8 cellular contexts compared by ENCODE assay signal in the genomic region with DNA sequence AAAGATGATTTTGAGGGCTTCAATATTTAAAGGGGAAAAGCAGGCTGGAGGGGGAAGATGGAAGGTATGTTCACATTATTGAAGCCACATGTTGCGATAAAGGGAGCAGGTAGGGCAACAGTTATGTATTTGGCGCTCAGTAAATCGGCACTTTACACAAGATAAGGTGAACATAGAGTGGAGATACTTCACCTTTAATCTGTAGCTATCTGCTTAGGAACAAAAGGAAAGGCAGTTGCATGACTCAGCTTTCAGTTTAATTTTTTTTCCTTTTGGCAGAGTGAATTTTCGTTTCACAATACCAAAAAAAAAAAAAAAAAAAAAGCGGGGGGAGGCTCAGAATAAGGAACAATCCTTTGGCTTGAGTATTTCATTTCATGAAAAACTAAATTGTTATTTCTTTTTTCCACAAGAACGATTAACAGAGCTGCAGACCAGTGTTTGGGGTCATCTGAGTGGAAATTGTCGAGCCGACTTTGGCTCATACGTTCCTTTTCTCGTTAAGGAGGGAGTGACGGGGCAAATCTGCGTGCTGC. TPM values are rescaled to one million over a fixed set of nuclear protein-coding genes. Genes with fewer than 3 reads are reported as not detected.
DNase-seq lines count a peak whose midpoint lies in the region; ATAC-seq, FAIRE-seq and TF ChIP-seq lines count a peak whose summit lies in the region.

No MANE protein-coding gene starts in this region.

- H3K27ac ChIP-seq in SJSA1, result peak overlapping the region; percentile 81

- H3K36me3 ChIP-seq in GM06990 (ENCODE audit: control insufficient read depth, insufficient read depth, low read length) (no peaks in the 10 kb centered on the region), SJSA1 (no peaks in the 10 kb centered on the region), neuron (ENCODE audit: insufficient read depth, low read length) (no peaks in the 10 kb centered on the region)

- no peak for ATAC-seq in HG03039 (IDR thresholded peaks at IDR 0.05; ENCODE audit: unreplicated experiment)

- peak overlapping the region; percentile 90 for H2AFZ ChIP-seq in neuron (ENCODE audit: low read depth, low read length)

- H3K27me3 ChIP-seq in GM06990 (replicated peaks; ENCODE audit: control insufficient read depth, insufficient read depth, low read length) (no peaks in the 10 kb centered on the region), SJSA1 (replicated peaks) (no peaks in the 10 kb centered on the region), neuron (ENCODE audit: insufficient read depth, low read length) (no peaks in the 10 kb centered on the region)

- H3K9me3 ChIP-seq in SJSA1 (replicated peaks) (no peaks in the 10 kb centered on the region), neuron (ENCODE audit: low read length) (no peaks in the 10 kb centered on the region)

- peak overlapping the region; percentile 73 for H3K4me3 ChIP-seq in GM06990 (replicated peaks; ENCODE audit: low read depth, low read length)
- H3K4me3 ChIP-seq in SJSA1, result peak overlapping the region; percentile 54
- H3K4me3 ChIP-seq in neuron (ENCODE audit: low read length), result peak overlapping the region; percentile 76

- no peak for TF ChIP-seq CTCF in GM06990 (IDR thresholded peaks at IDR 0.05; ENCODE audit: insufficient read depth, low read length, poor library complexity, severe bottlenecking)

- DNase-seq in GM06990 (ENCODE audit: extremely low read depth, insufficient read length), result no peak
- DNase-seq in SJSA1 (ENCODE audit: low read depth in 1 of 2, low spot score in 2 of 2), result no peak
- peak; percentile 79 to 84 for DNase-seq in erythroblast (lab: John Stamatoyannopoulos, UW)
- DNase-seq in NCI-H774 (lab: John Stamatoyannopoulos, UW), result no peak
- no peak for DNase-seq in AG08396 (ENCODE audit: low spot score)

- H3K4me1 ChIP-seq in SJSA1 (replicated peaks) (peaks cover 14% of the 10 kb centered on the region), neuron (ENCODE audit: insufficient read depth, low read length) (peaks cover 24% of the 10 kb centered on the region)

- no peak for TF ChIP-seq POLR2A in erythroblast (IDR thresholded peaks at IDR 0.05; ENCODE audit: low read length)

- FAIRE-seq in A204.1 (lab: Jason Lieb, UNC), result peak; percentile 34

RNA-seq across cellular contexts. Expression of a gene that starts 1.1 kb away (rescaled TPM):
- 4.4 and 4.8 TPM in 2 replicates for total RNA-seq in SJSA1 (2014; rRNA removed; shearing (Covaris generic))

Comparison
In these comparisons a context has a peak if more than half of its experiments do, and no peak if none do; other contexts are left out.
1. DNase-seq: peak in erythroblast (2 of 2); none in GM06990 (single experiment), SJSA1 (0 of 2), NCI-H774 (single experiment) and AG08396 (single experiment).
2. Peak in every context shown above with its lines, with median percentiles within 50 percentile points of each other: H3K4me3 ChIP-seq.